ENCODE assay signal across 1 cellular context in genomic region chr11:86790073-86790727, GRCh38.
TF ChIP-seq lines count a peak whose summit lies in the region.

No MANE protein-coding gene starts in this region.

TF ChIP-seq in HEK293, 187 proteins besides CTCF, POLR2A, EP300 and RAD21 (continued from another document and continues in another):
- TF ChIP-seq, protein P1, sequence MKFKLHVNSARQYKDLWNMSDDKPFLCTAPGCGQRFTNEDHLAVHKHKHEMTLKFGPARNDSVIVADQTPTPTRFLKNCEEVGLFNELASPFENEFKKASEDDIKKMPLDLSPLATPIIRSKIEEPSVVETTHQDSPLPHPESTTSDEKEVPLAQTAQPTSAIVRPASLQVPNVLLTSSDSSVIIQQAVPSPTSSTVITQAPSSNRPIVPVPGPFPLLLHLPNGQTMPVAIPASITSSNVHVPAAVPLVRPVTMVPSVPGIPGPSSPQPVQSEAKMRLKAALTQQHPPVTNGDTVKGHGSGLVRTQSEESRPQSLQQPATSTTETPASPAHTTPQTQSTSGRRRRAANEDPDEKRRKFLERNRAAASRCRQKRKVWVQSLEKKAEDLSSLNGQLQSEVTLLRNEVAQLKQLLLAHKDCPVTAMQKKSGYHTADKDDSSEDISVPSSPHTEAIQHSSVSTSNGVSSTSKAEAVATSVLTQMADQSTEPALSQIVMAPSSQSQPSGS (tag by site-specific recombination; IDR thresholded peaks at IDR 0.05; ENCODE audit: low read depth): peak; percentile 87
- TF ChIP-seq ZNF341 (tag by site-specific recombination; IDR thresholded peaks at IDR 0.05; ENCODE audit: low read depth) (peak; percentile 90), ZNF121 (tag by site-specific recombination; IDR thresholded peaks at IDR 0.05) (no peak), ZNF10 (tag by site-specific recombination; IDR thresholded peaks at IDR 0.05) (no peak), INSM2 (tag by site-specific recombination; IDR thresholded peaks at IDR 0.05) (peak; percentile 64; the same call in 1 of the 2 replicates), ZNF426 (tag by site-specific recombination; IDR thresholded peaks at IDR 0.05) (no peak), ZNF654 (tag by site-specific recombination; IDR thresholded peaks at IDR 0.05; ENCODE audit: low read depth) (no peak), GLIS1 (tag by site-specific recombination; IDR thresholded peaks at IDR 0.05) (peak; percentile 14; the same call in 1 of the 2 replicates), ZNF76 (tag by site-specific recombination; IDR thresholded peaks at IDR 0.05; ENCODE audit: borderline replicate concordance, low read depth) (no peak), ZNF561 (tag by site-specific recombination; IDR thresholded peaks at IDR 0.05; ENCODE audit: borderline replicate concordance) (peak; percentile 74; the same call in 1 of the 2 replicates), ZNF335 (tag by site-specific recombination; conservative IDR thresholded peaks at IDR 0.05) (peak; percentile 34; the same call in 1 of the 2 replicates), ZNF645 (tag by site-specific recombination; IDR thresholded peaks at IDR 0.05) (no peak), ZNF704 (tag by site-specific recombination; IDR thresholded peaks at IDR 0.05) (no peak), IKZF3 (tag by site-specific recombination; IDR thresholded peaks at IDR 0.05) (no peak), ZBTB48 (tag by site-specific recombination; IDR thresholded peaks at IDR 0.05) (no peak), ZNF324 (tag by site-specific recombination; IDR thresholded peaks at IDR 0.05) (no peak), AEBP2 (tag by site-specific recombination; IDR thresholded peaks at IDR 0.05; ENCODE audit: borderline replicate concordance) (no peak), PRDM10 (tag by site-specific recombination; IDR thresholded peaks at IDR 0.05) (peak; percentile 98), ZFP41 (tag by site-specific recombination; IDR thresholded peaks at IDR 0.05; ENCODE audit: borderline replicate concordance) (no peak), ZNF274 (IDR thresholded peaks at IDR 0.05; ENCODE audit: low read length) (no peak), ZNF274 (tag by site-specific recombination; IDR thresholded peaks at IDR 0.05; ENCODE audit: borderline replicate concordance) (no peak), WT1 (tag by site-specific recombination; IDR thresholded peaks at IDR 0.05) (peak; percentile 48; the same call in 1 of the 2 replicates), ZNF23 (tag by site-specific recombination; IDR thresholded peaks at IDR 0.05; ENCODE audit: borderline replicate concordance) (no peak), ZBTB21 (tag by site-specific recombination; IDR thresholded peaks at IDR 0.05) (peak; percentile 84; the same call in 1 of the 2 replicates), SETDB1 (IDR thresholded peaks at IDR 0.05; ENCODE audit: insufficient read length, low read length) (peak; percentile 42), ZNF558 (tag by site-specific recombination; IDR thresholded peaks at IDR 0.05) (0 out of 2 replicates have a peak, but pooled peaks have one; percentile 58), ZNF549 (tag by site-specific recombination; IDR thresholded peaks at IDR 0.05) (no peak), ZNF660 (tag by site-specific recombination; IDR thresholded peaks at IDR 0.05) (no peak), ZNF530 (tag by site-specific recombination; IDR thresholded peaks at IDR 0.05; ENCODE audit: low read depth) (no peak), ZSCAN23 (tag by site-specific recombination; IDR thresholded peaks at IDR 0.05) (peak; percentile 73; the same call in 1 of the 2 replicates), TCF7L2 (IDR thresholded peaks at IDR 0.05; ENCODE audit: borderline replicate concordance, low read depth, low read length) (peak; percentile 98), ZNF664 (tag by site-specific recombination; IDR thresholded peaks at IDR 0.05) (no peak), ZNF24 (tag by site-specific recombination; IDR thresholded peaks at IDR 0.05) (peak; percentile 85), ZNF670 (tag by site-specific recombination; IDR thresholded peaks at IDR 0.05; ENCODE audit: low read depth) (no peak), ZNF610 (tag by site-specific recombination; IDR thresholded peaks at IDR 0.05; ENCODE audit: borderline replicate concordance) (0 out of 2 replicates have a peak, but pooled peaks have one; percentile 53), ZNF621 (tag by site-specific recombination; IDR thresholded peaks at IDR 0.05) (no peak), ZNF830 (tag by site-specific recombination; IDR thresholded peaks at IDR 0.05; ENCODE audit: low read depth) (no peak), ZNF513 (tag by site-specific recombination; IDR thresholded peaks at IDR 0.05) (no peak), TRIM28 (IDR thresholded peaks at IDR 0.05; ENCODE audit: borderline replicate concordance, low read length) (peak; percentile 90), ZNF112 (tag by site-specific recombination; IDR thresholded peaks at IDR 0.05) (no peak), SP7 (tag by site-specific recombination; IDR thresholded peaks at IDR 0.05) (peak; percentile 91), ZFP69B (tag by site-specific recombination; IDR thresholded peaks at IDR 0.05) (peak; percentile 87)
- TF ChIP-seq, protein P2, sequence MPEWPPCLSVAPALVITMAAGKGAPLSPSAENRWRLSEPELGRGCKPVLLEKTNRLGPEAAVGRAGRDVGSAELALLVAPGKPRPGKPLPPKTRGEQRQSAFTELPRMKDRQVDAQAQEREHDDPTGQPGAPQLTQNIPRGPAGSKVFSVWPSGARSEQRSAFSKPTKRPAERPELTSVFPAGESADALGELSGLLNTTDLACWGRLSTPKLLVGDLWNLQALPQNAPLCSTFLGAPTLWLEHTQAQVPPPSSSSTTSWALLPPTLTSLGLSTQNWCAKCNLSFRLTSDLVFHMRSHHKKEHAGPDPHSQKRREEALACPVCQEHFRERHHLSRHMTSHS (tag by site-specific recombination; IDR thresholded peaks at IDR 0.05): no peak
- TF ChIP-seq, protein P3, sequence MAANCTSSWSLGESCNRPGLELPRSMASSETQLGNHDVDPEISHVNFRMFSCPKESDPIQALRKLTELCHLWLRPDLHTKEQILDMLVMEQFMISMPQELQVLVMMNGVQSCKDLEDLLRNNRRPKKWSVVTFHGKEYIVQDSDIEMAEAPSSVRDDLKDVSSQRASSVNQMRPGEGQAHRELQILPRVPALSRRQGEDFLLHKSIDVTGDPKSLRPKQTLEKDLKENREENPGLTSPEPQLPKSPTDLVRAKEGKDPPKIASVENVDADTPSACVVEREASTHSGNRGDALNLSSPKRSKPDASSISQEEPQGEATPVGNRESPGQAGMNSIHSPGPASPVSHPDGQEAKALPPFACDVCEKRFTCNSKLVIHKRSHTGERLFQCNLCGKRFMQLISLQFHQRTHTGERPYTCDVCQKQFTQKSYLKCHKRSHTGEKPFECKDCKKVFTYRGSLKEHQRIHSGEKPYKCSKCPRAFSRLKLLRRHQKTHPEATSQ (tag by site-specific recombination; IDR thresholded peaks at IDR 0.05): no peak
- TF ChIP-seq, protein P4, sequence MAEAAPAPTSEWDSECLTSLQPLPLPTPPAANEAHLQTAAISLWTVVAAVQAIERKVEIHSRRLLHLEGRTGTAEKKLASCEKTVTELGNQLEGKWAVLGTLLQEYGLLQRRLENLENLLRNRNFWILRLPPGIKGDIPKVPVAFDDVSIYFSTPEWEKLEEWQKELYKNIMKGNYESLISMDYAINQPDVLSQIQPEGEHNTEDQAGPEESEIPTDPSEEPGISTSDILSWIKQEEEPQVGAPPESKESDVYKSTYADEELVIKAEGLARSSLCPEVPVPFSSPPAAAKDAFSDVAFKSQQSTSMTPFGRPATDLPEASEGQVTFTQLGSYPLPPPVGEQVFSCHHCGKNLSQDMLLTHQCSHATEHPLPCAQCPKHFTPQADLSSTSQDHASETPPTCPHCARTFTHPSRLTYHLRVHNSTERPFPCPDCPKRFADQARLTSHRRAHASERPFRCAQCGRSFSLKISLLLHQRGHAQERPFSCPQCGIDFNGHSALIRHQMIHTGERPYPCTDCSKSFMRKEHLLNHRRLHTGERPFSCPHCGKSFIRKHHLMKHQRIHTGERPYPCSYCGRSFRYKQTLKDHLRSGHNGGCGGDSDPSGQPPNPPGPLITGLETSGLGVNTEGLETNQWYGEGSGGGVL (tag by site-specific recombination; IDR thresholded peaks at IDR 0.05): peak; percentile 64; the same call in 1 of the 2 replicates
